In genomic region chr1:204495078-204495753, GRCh38 we compare ENCODE assay signal across 8 cellular contexts. TPM values are rescaled to one million over a fixed set of nuclear protein-coding genes. Genes with fewer than 3 reads are reported as not detected.
DNase-seq lines count a peak whose midpoint lies in the region; ATAC-seq and TF ChIP-seq lines count a peak whose summit lies in the region.

No MANE protein-coding gene starts in this region.

- H3K36me3 ChIP-seq in HAP-1 (replicated peaks) (0 out of 2 replicates have a peak, but pooled peaks cover 3% of the 10 kb centered on the region), neural progenitor cell (no peaks in the 10 kb centered on the region)

- ATAC-seq in GM18502 (IDR thresholded peaks at IDR 0.05; ENCODE audit: poor library complexity, unreplicated experiment) = peak; percentile 35

- H3K4me3 Mint-ChIP-seq in dendritic cell treated with granulocyte-macrophage colony-stimulating factor and Interleukin-4, amounts not matched to agents 40 ng/mL and 50 ng/mL, for 4 days = peak overlapping the region; percentile 89
- peak overlapping the region; percentile 98 for H3K4me3 Mint-ChIP-seq in neural progenitor cell

- H3K4me1 ChIP-seq in HAP-1 (peaks cover 8% of the 10 kb centered on the region), neural progenitor cell (peaks cover 17% of the 10 kb centered on the region)

- peak overlapping the region; percentile 84 for H3K4me3 ChIP-seq in HAP-1
- peak overlapping the region; percentile 77 for H3K4me3 ChIP-seq in neural progenitor cell

- peak overlapping the region; percentile 69 for H3K27ac Mint-ChIP-seq in dendritic cell treated with granulocyte-macrophage colony-stimulating factor and Interleukin-4, amounts not matched to agents 40 ng/mL and 50 ng/mL, for 4 days
- peak overlapping the region; percentile 95 for H3K27ac Mint-ChIP-seq in neural progenitor cell

- H3K9ac ChIP-seq in neural progenitor cell = no peak overlapping the region

- TF ChIP-seq CTCF in neural progenitor cell (IDR thresholded peaks at IDR 0.05) = no peak

- peak overlapping the region; percentile 98 for H3K4me2 ChIP-seq in neural progenitor cell

- intact Hi-C loops in dendritic cell treated with granulocyte-macrophage colony-stimulating factor and Interleukin-4, amounts not matched to agents 40 ng/mL and 50 ng/mL, for 4 days (cut with micrococcal nuclease) = no loop called here

- H3F3A ChIP-seq in neural progenitor cell (ENCODE audit: low read depth) = peaks cover 26% of the 10 kb centered on the region

- peaks cover 29% of the 10 kb centered on the region for H4K20me1 ChIP-seq in neural progenitor cell (ENCODE audit: low read depth)

- H3K79me2 ChIP-seq in neural progenitor cell (ENCODE audit: low read depth) = peaks cover 40% of the 10 kb centered on the region

- H3K36me3 Mint-ChIP-seq in dendritic cell treated with granulocyte-macrophage colony-stimulating factor and Interleukin-4, amounts not matched to agents 40 ng/mL and 50 ng/mL, for 4 days (ENCODE audit: low read depth) = peaks cover 6% of the 10 kb centered on the region
- peaks cover 6% of the 10 kb centered on the region for H3K36me3 Mint-ChIP-seq in neural progenitor cell

- no peaks in the 10 kb centered on the region for H3K9me3 Mint-ChIP-seq in dendritic cell treated with granulocyte-macrophage colony-stimulating factor and Interleukin-4, amounts not matched to agents 40 ng/mL and 50 ng/mL, for 4 days
- H3K9me3 Mint-ChIP-seq in neural progenitor cell = no peaks in the 10 kb centered on the region

- peaks cover 57% of the 10 kb centered on the region for H3K4me1 Mint-ChIP-seq in dendritic cell treated with granulocyte-macrophage colony-stimulating factor and Interleukin-4, amounts not matched to agents 40 ng/mL and 50 ng/mL, for 4 days (ENCODE audit: low read depth)
- peaks cover 26% of the 10 kb centered on the region for H3K4me1 Mint-ChIP-seq in neural progenitor cell

- peak overlapping the region; percentile 96 for H2AFZ ChIP-seq in neural progenitor cell (replicated peaks)

- H3K27ac ChIP-seq in neural progenitor cell = no peak overlapping the region

- no peak for DNase-seq in HAP-1 (ENCODE audit: low spot score in 2 of 2)
- peak; percentile 87 for DNase-seq in NCI-H526 treated with DMSO at 0.1 percent for 48 hours (lab: John Stamatoyannopoulos, UW)
- no peak for DNase-seq in neural progenitor cell (ENCODE audit: low spot score)
- DNase-seq in NCI-H1417 treated with DMSO at 0.1 percent for 48 hours (lab: John Stamatoyannopoulos, UW) = no peak
- no peak for DNase-seq in NCI-H2107 treated with DMSO at 0.1 percent for 48 hours (lab: John Stamatoyannopoulos, UW; ENCODE audit: unreplicated experiment)
- no peak for DNase-seq in hypothalamus (lab: John Stamatoyannopoulos, UW)

- H3K27me3 ChIP-seq in HAP-1 (ENCODE audit: low read depth) = no peaks in the 10 kb centered on the region
- H3K27me3 ChIP-seq in neural progenitor cell = peaks cover 15% of the 10 kb centered on the region

- H3K9me3 ChIP-seq in HAP-1 = no peaks in the 10 kb centered on the region
- no peaks in the 10 kb centered on the region for H3K9me3 ChIP-seq in neural progenitor cell (ENCODE audit: low read depth)

- in situ Hi-C loops in HAP-1 (cut with MboI; ENCODE audit: low sequenced_read_pairs) = no loop called here

- peaks cover 40% of the 10 kb centered on the region for H3K27me3 Mint-ChIP-seq in dendritic cell treated with granulocyte-macrophage colony-stimulating factor and Interleukin-4, amounts not matched to agents 40 ng/mL and 50 ng/mL, for 4 days
- H3K27me3 Mint-ChIP-seq in neural progenitor cell (ENCODE audit: insufficient read depth, low read depth) = peaks cover 8% of the 10 kb centered on the region

RNA-seq across cellular contexts. Expression of gene PIK3C2B, which starts 0.6 kb away (rescaled TPM):
- total RNA-seq in neural progenitor cell (ENCODE audit: low replicate concordance) = 20.7 and 27.4 TPM in 2 replicates

RNA-seq across cellular contexts. Expression of gene MDM4, which starts 21.0 kb away (rescaled TPM):
- total RNA-seq in neural progenitor cell (ENCODE audit: low replicate concordance) = 52.0 and 72.9 TPM in 2 replicates
